Comparison of ENCODE assay signal across 1 cellular context in genomic region chr17:61204456-61204855, GRCh38.
TF ChIP-seq lines count a peak whose summit lies in the region.

No MANE protein-coding gene starts in this region.

TF ChIP-seq in H1, 55 proteins besides CTCF, POLR2A, EP300 and RAD21:
- TF ChIP-seq RFX5 (IDR thresholded peaks at IDR 0.05; ENCODE audit: borderline replicate concordance, low read depth, low read length), result no peak
- TF ChIP-seq ASH2L (IDR thresholded peaks at IDR 0.05; ENCODE audit: low read length), result no peak
- TF ChIP-seq RNF2 (IDR thresholded peaks at IDR 0.05; ENCODE audit: borderline replicate concordance, low read depth, low read length, missing control alignments, poor library complexity, severe bottlenecking), result no peak
- TF ChIP-seq ATF3 (IDR thresholded peaks at IDR 0.05; ENCODE audit: insufficient read depth, low read depth, low read length), result no peak
- no peak for TF ChIP-seq MAX (IDR thresholded peaks at IDR 0.05)
- TF ChIP-seq GTF2F1 (IDR thresholded peaks at IDR 0.05; ENCODE audit: borderline replicate concordance, low read depth, low read length), result no peak
- TF ChIP-seq CTBP2 (IDR thresholded peaks at IDR 0.05; ENCODE audit: borderline replicate concordance, insufficient read depth, insufficient read length, low read length), result no peak
- TF ChIP-seq BACH1 (IDR thresholded peaks at IDR 0.05; ENCODE audit: low read length), result no peak
- TF ChIP-seq HDAC6 (IDR thresholded peaks at IDR 0.05; ENCODE audit: low read depth, low read length), result no peak
- no peak for TF ChIP-seq CHD2 (IDR thresholded peaks at IDR 0.05; ENCODE audit: low read length)
- no peak for TF ChIP-seq SRF (IDR thresholded peaks at IDR 0.05; ENCODE audit: low read depth, low read length)
TF ChIP-seq in H1: peak in this region for 0.
